In the genomic region with DNA sequence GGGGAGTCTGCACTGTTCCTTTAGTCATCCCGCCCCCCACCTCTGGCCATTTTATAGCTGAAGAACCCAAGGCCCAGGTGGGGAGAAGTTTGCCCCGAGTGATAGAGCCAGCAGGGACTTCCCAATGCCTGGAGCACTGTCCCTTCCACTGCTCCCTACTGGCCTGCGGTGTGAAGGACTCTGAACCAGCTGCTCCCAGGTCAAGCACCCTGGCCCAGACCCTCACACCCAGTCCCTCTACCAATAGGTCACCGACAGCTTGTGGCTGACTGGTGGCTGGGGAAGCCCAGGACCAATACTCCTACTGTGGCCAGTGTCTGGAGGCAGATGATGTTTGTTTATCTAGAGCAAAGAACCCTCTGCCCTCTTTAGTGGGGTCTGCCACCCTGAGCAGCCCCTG, we compare ENCODE assay signal across 19 cellular contexts.
"Had no signal": no experiment of that assay in that cellular context is flagged by ENCODE, and none has a peak within 500 bp of the region (broad histone marks: within the 10 kb centered on the region; RNA-seq: fewer than 3 reads in every experiment).

No MANE protein-coding gene starts in this region.

- H3K9me3 ChIP-seq: pancreas, right lobe of liver, tibial artery, upper lobe of left lung, uterus had no signal

- H3K4me3 ChIP-seq: hepatocyte, pancreas, right lobe of liver, tibial artery, upper lobe of left lung, uterus had no signal

- DNase-seq: erythroblast; foreskin keratinocyte; kidney glomerular epithelial cell; mammary epithelial cell; natural killer cell; nucleus accumbens; pancreas; stimulated activated CD4-positive, alpha-beta T cell treated with anti-CD3 and anti-CD28 coated beads, Interleukin-4, amount 100 ng/mL, for 1 hour; stimulated activated CD8-positive, alpha-beta memory T cell treated with anti-CD3 and anti-CD28 coated beads, Interleukin-4, amount 100 ng/mL, for 48 hours; stimulated activated naive CD8-positive, alpha-beta T cell treated with anti-CD3 and anti-CD28 coated beads, Interleukin-15, Interleukin-2, amounts not matched to agents 100 U/mL and 50 U/mL, for 24 hours; tibial artery; uterus had no signal

- ATAC-seq: foreskin keratinocyte; natural killer cell; pancreas; stimulated activated effector memory CD8-positive, alpha-beta T cell treated with anti-CD3 and anti-CD28 coated beads, Interleukin-12 subunit alpha, Interleukin-12 subunit beta, amount 100 ng/mL, for 72 hours; stimulated activated naive CD8-positive, alpha-beta T cell treated with anti-CD3 and anti-CD28 coated beads, Interleukin-15, Interleukin-2, amounts not matched to agents 100 U/mL and 50 U/mL, for 24 hours had no signal

- H3K36me3 Mint-ChIP-seq: natural killer cell; stimulated activated effector memory CD8-positive, alpha-beta T cell treated with anti-CD3 and anti-CD28 coated beads, Interleukin-12 subunit alpha, Interleukin-12 subunit beta, amount 100 ng/mL, for 72 hours had no signal

- H3K27me3 ChIP-seq: foreskin keratinocyte, hepatocyte, pancreas, right lobe of liver, tibial artery, upper lobe of left lung, uterus had no signal

- H3K27ac Mint-ChIP-seq: dendritic cell treated with granulocyte-macrophage colony-stimulating factor and Interleukin-4, amounts not matched to agents 40 ng/mL and 50 ng/mL, for 4 days; natural killer cell; progenitor cell of endocrine pancreas; stimulated activated effector memory CD8-positive, alpha-beta T cell treated with anti-CD3 and anti-CD28 coated beads, Interleukin-12 subunit alpha, Interleukin-12 subunit beta, amount 100 ng/mL, for 72 hours had no signal

- H3K9me3 Mint-ChIP-seq: dendritic cell treated with granulocyte-macrophage colony-stimulating factor and Interleukin-4, amounts not matched to agents 40 ng/mL and 50 ng/mL, for 4 days; natural killer cell; neural crest cell; stimulated activated effector memory CD8-positive, alpha-beta T cell treated with anti-CD3 and anti-CD28 coated beads, Interleukin-12 subunit alpha, Interleukin-12 subunit beta, amount 100 ng/mL, for 72 hours had no signal

- H3K4me1 ChIP-seq: foreskin keratinocyte, pancreas, upper lobe of left lung, uterus had no signal

- H3K36me3 ChIP-seq: pancreas, right lobe of liver, tibial artery, upper lobe of left lung, uterus had no signal

- H3K27ac ChIP-seq: foreskin keratinocyte, hepatocyte, pancreas, tibial artery, upper lobe of left lung, uterus had no signal
